Comparison of ENCODE assay signal across 1 cellular context in the genomic region with DNA sequence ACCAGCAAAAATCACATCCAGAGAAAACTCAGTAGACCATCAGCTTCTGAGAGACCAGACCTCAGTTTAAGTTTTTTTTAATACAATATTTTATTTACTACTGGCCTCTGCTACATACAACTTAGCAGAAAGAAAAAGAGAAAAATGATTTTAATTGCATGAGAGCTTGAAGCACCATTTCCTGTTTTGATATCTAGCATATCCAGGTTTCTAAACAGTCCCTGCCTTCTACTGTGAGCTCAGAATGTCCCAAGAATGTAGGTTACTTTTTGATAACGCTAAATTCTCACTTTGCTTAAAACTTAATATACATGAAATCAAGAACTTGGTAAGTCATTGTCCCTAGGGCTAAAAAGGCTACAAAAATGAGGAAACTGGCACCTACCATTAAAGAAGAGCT.
TF ChIP-seq lines count a peak whose summit lies in the region.

No MANE protein-coding gene starts in this region.

TF ChIP-seq in IMR-90, 13 proteins besides CTCF, POLR2A, EP300 and RAD21:
- TF ChIP-seq CEBPB (IDR thresholded peaks at IDR 0.05; ENCODE audit: low read depth, low read length) (no peak), RCOR1 (IDR thresholded peaks at IDR 0.05; ENCODE audit: insufficient replicate concordance, low read length) (no peak), MXI1 (IDR thresholded peaks at IDR 0.05; ENCODE audit: borderline replicate concordance, low read depth, low read length) (no peak), SMC3 (IDR thresholded peaks at IDR 0.05; ENCODE audit: low read depth, low read length) (no peak), MAZ (IDR thresholded peaks at IDR 0.05; ENCODE audit: borderline replicate concordance, low read depth, low read length) (no peak), FOS (IDR thresholded peaks at IDR 0.05; ENCODE audit: low read depth, low read length) (no peak), CHD1 (IDR thresholded peaks at IDR 0.05; ENCODE audit: low read depth, low read length) (no peak), RFX5 (IDR thresholded peaks at IDR 0.05; ENCODE audit: low read depth, low read length) (no peak), NFE2L2 (IDR thresholded peaks at IDR 0.05; ENCODE audit: low read depth, low read length) (no peak), BHLHE40 (IDR thresholded peaks at IDR 0.05; ENCODE audit: low read depth, low read length) (no peak), MAFK (IDR thresholded peaks at IDR 0.05; ENCODE audit: low read depth, low read length) (no peak)
- TF ChIP-seq, protein P1, sequence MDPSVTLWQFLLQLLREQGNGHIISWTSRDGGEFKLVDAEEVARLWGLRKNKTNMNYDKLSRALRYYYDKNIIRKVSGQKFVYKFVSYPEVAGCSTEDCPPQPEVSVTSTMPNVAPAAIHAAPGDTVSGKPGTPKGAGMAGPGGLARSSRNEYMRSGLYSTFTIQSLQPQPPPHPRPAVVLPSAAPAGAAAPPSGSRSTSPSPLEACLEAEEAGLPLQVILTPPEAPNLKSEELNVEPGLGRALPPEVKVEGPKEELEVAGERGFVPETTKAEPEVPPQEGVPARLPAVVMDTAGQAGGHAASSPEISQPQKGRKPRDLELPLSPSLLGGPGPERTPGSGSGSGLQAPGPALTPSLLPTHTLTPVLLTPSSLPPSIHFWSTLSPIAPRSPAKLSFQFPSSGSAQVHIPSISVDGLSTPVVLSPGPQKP (IDR thresholded peaks at IDR 0.05; ENCODE audit: borderline replicate concordance, low read depth, low read length) = no peak
- TF ChIP-seq, protein P2, sequence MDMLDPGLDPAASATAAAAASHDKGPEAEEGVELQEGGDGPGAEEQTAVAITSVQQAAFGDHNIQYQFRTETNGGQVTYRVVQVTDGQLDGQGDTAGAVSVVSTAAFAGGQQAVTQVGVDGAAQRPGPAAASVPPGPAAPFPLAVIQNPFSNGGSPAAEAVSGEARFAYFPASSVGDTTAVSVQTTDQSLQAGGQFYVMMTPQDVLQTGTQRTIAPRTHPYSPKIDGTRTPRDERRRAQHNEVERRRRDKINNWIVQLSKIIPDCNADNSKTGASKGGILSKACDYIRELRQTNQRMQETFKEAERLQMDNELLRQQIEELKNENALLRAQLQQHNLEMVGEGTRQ (IDR thresholded peaks at IDR 0.05; ENCODE audit: low read depth, low read length) = no peak
